Comparison of ENCODE assay signal across 25 cellular contexts in the genomic region with DNA sequence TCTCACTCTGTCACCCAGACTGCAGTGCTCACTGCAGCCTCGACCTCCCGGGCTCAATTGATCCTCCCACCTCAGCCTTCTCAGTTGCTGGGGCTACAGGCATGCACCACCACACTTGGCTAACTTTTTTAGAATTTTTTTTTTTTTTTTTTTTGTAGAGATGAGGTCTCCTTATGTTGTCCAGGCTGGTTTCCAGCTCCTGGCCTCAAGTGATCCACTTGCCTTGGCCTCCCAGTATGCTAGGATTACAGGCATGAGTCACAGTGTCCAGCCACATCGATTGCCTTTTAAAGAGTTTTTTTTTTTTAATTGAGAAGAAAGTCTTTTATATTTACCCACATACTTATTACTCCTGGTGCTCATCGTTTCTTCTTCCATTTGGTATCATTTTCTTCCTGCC. TPM values are rescaled to one million over a fixed set of nuclear protein-coding genes. Genes with fewer than 3 reads are reported as not detected.
DNase-seq lines count a peak whose midpoint lies in the region; ATAC-seq and TF ChIP-seq lines count a peak whose summit lies in the region.
"Had no signal": no experiment of that assay in that cellular context is flagged by ENCODE, and none has a peak within 500 bp of the region (broad histone marks: within the 10 kb centered on the region; RNA-seq: fewer than 3 reads in every experiment).

No MANE protein-coding gene starts in this region.

- no peaks in the 10 kb centered on the region for H3K27me3 Mint-ChIP-seq in CD14-positive monocyte (ENCODE audit: low read depth in 3 of 3)
- H3K27me3 Mint-ChIP-seq: activated T-cell treated with anti-CD3 and anti-CD28 coated beads, Interleukin-2, amount 50 U/mL, for 24 hours; CD8-positive, alpha-beta memory T cell; dendritic cell treated with granulocyte-macrophage colony-stimulating factor and Interleukin-4, amounts not matched to agents 40 ng/mL and 50 ng/mL, for 4 days had no signal

- peaks cover 9 to 13% of the 10 kb centered on the region in 2 donors for H3K36me3 Mint-ChIP-seq in CD14-positive monocyte

- no peak for ATAC-seq in GM21529 (IDR thresholded peaks at IDR 0.05; ENCODE audit: unreplicated experiment)
- ATAC-seq in HG03139 (IDR thresholded peaks at IDR 0.05; ENCODE audit: unreplicated experiment) = no peak
- ATAC-seq: natural killer cell, sciatic nerve had no signal

- peaks cover 0 to 4% (median 0%) of the 10 kb centered on the region in 7 donors for H3K9me3 Mint-ChIP-seq in CD14-positive monocyte
- H3K9me3 Mint-ChIP-seq: dendritic cell treated with granulocyte-macrophage colony-stimulating factor and Interleukin-4, amounts not matched to agents 40 ng/mL and 50 ng/mL, for 4 days had no signal

- intact Hi-C loops in CD14-positive monocyte (cut with micrococcal nuclease) = no loop called here

- H3K27ac Mint-ChIP-seq in CD14-positive monocyte = peak overlapping the region in 4 of 7 donors; percentile 79 to 91 (median 87)
- H3K27ac Mint-ChIP-seq: activated naive CD4-positive, alpha-beta T cell treated with anti-CD3 and anti-CD28 coated beads for 36 hours; activated T-cell treated with anti-CD3 and anti-CD28 coated beads, Interleukin-2, amount 50 U/mL, for 24 hours; H9 had no signal

- no peak overlapping the region for H3K27ac ChIP-seq in coronary artery
- H3K27ac ChIP-seq: parathyroid adenoma had no signal

- peak overlapping the region in 1 of 2 donors; percentile 86 for H3K4me3 Mint-ChIP-seq in CD14-positive monocyte
- H3K4me3 Mint-ChIP-seq: activated naive CD4-positive, alpha-beta T cell treated with anti-CD3 and anti-CD28 coated beads for 36 hours; activated T-cell treated with anti-CD3 and anti-CD28 coated beads, Interleukin-2, amount 50 U/mL, for 24 hours; CD8-positive, alpha-beta memory T cell; dendritic cell treated with granulocyte-macrophage colony-stimulating factor and Interleukin-4, amounts not matched to agents 40 ng/mL and 50 ng/mL, for 4 days; H9; natural killer cell had no signal

- no peak overlapping the region for H3K4me3 ChIP-seq in coronary artery
- H3K4me3 ChIP-seq: tibial nerve had no signal

- peaks cover 32% of the 10 kb centered on the region for H3K4me1 Mint-ChIP-seq in CD14-positive monocyte

- TF ChIP-seq CTCF in CD14-positive monocyte (IDR thresholded peaks at IDR 0.05) (no peak), coronary artery (IDR thresholded peaks at IDR 0.05) (no peak)

- DNase-seq in CD14-positive monocyte (ENCODE audit: low spot score) (no peak), RPMI7951 (ENCODE audit: low read depth) (peak; percentile 46), coronary artery (ENCODE audit: low spot score) (peak; percentile 9), mesenteric fat pad (ENCODE audit: low spot score) (peak; percentile 39), NCI-H748 (lab: John Stamatoyannopoulos, UW; ENCODE audit: unreplicated experiment) (no peak), NCI-H1694 treated with DMSO at 0.1 percent for 48 hours (lab: John Stamatoyannopoulos, UW) (no peak)
- DNase-seq: activated naive CD4-positive, alpha-beta T cell treated with anti-CD3 and anti-CD28 coated beads for 36 hours; activated T-cell treated with anti-CD3 and anti-CD28 coated beads, Interleukin-2, amount 50 U/mL, for 24 hours; anterior cingulate cortex; CD8-positive, alpha-beta memory T cell; DMS79; H9; mesendoderm; natural killer cell; NCI-H1092 treated with DMSO at 0.1 percent for 48 hours; NCI-H524; stimulated activated CD4-positive, alpha-beta T cell treated with anti-CD3 and anti-CD28 coated beads, Interleukin-1b, Interleukin-23, amount 100 ng/mL, for 48 hours; stimulated activated naive CD4-positive, alpha-beta T cell treated with Interleukin-2 at 50 U/mL for 16 hours had no signal

RNA-seq across cellular contexts. Expression of gene PARVG, which starts 30.0 kb away (rescaled TPM):
- 100 to 1,000 TPM; 169 to 190 TPM for polyA plus RNA-seq in CD14-positive monocyte
- 0.48 and 0.78 TPM in 2 replicates for total RNA-seq in RPMI7951 (2014; rRNA removed; shearing (Covaris generic))
- 23.0 TPM for total RNA-seq in mesenteric fat pad
- total RNA-seq: glomerular endothelial cell had no signal

Comparison
In these comparisons a context has a peak if more than half of its experiments do, and no peak if none do; other contexts are left out.
1. DNase-seq: peak in RPMI7951 (single experiment), coronary artery (single experiment) and mesenteric fat pad (single experiment); none in CD14-positive monocyte (single experiment), NCI-H748 (single experiment) and NCI-H1694 treated with DMSO at 0.1 percent for 48 hours (single experiment).
2. RNA of gene PARVG, which starts 30.0 kb away (total RNA-seq): 23.0 TPM in mesenteric fat pad (single experiment); 0.48 to 0.78 TPM in RPMI7951; every median in the first group is over 10 times any median in the second.